In the genomic region with DNA sequence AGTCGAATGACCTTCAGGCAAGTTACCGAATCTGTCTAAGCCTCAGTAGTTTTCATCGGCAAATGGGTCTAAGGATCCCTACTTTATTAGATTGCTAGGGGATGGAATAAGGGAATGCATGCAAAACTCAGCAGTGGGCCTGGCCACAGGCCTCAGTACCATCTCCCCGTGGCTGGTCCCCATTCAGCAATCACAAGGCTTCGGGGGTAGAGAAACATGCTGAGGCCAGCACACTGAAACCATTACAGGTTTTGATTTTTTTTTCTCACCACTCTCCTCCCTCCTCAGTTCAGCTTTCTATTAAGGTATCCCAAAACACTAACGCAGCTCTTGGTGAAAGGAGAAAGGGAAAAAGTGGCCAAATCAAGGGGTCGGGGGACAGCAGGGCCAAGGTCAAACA, we compare ENCODE assay signal across 35 cellular contexts. TPM values are rescaled to one million over a fixed set of nuclear protein-coding genes. Genes with fewer than 3 reads are reported as not detected.
"Had no signal": no experiment of that assay in that cellular context is flagged by ENCODE, and none has a peak within 500 bp of the region (broad histone marks: within the 10 kb centered on the region; RNA-seq: fewer than 3 reads in every experiment).

No MANE protein-coding gene starts in this region.

- H3K4me2 ChIP-seq: KMS-11 had no signal

- H3K9me3 ChIP-seq: MG63 had no signal

- H3K27me3 ChIP-seq: MG63 had no signal

- H3K9ac ChIP-seq: KMS-11 had no signal

- H3K27ac ChIP-seq: KMS-11 had no signal

- H3K4me3 ChIP-seq: MG63 had no signal

- DNase-seq: Karpas-422, Kasumi-1, KG1, MG63, NCI-H1048, NCI-H1092, NCI-H1092 treated with DMSO at 0.1 percent for 48 hours, NCI-H1105, NCI-H1105 treated with DMSO at 0.1 percent for 48 hours, NCI-H1417, NCI-H1417 treated with DMSO at 0.1 percent for 48 hours, NCI-H1436, NCI-H1436 treated with DMSO at 0.1 percent for 48 hours, NCI-H146, NCI-H1694, NCI-H1694 treated with DMSO at 0.1 percent for 48 hours, NCI-H187, NCI-H187 treated with DMSO at 0.1 percent for 48 hours, NCI-H1930, NCI-H2029, NCI-H2029 treated with DMSO at 0.1 percent for 48 hours, NCI-H2081, NCI-H2081 treated with DMSO at 0.1 percent for 48 hours, NCI-H2107, NCI-H2171, NCI-H2171 treated with DMSO at 0.1 percent for 48 hours, NCI-H2227 treated with DMSO at 0.1 percent for 48 hours, NCI-H226, NCI-H345, NCI-H446, NCI-H446 treated with DMSO at 0.1 percent for 48 hours, NCI-H510A had no signal

RNA-seq across cellular contexts. Expression of gene KIRREL3, which starts 11.9 kb away (rescaled TPM):
- total RNA-seq: MCF 10A, NCI-H460 had no signal
